9 cellular contexts compared by ENCODE assay signal in genomic region chr11:60762851-60763691, GRCh38. TPM values are rescaled to one million over a fixed set of nuclear protein-coding genes. Genes with fewer than 3 reads are reported as not detected.
DNase-seq lines count a peak whose midpoint lies in the region; ATAC-seq and TF ChIP-seq lines count a peak whose summit lies in the region.
"Had no signal": no experiment of that assay in that cellular context is flagged by ENCODE, and none has a peak within 500 bp of the region (broad histone marks: within the 10 kb centered on the region; RNA-seq: fewer than 3 reads in every experiment).

No MANE protein-coding gene starts in this region.

- no peaks in the 10 kb centered on the region for H3K36me3 Mint-ChIP-seq in activated T-cell treated with anti-CD3 and anti-CD28 coated beads, Interleukin-2, amount 50 U/mL, for 4 hours (ENCODE audit: insufficient read depth)

- H3K36me3 ChIP-seq in BE2C (no peaks in the 10 kb centered on the region), left lung (no peaks in the 10 kb centered on the region)

- H3K27me3 Mint-ChIP-seq in activated T-cell treated with anti-CD3 and anti-CD28 coated beads, Interleukin-2, amount 50 U/mL, for 4 hours (ENCODE audit: low read depth) = peaks cover 55% of the 10 kb centered on the region

- H3K27me3 ChIP-seq in BE2C = 0 out of 2 replicates have a peak, but pooled peaks cover 6% of the 10 kb centered on the region
- peaks cover 0 to 39% of the 10 kb centered on the region in 2 donors for H3K27me3 ChIP-seq in left lung

- H3K4me3 Mint-ChIP-seq in activated T-cell treated with anti-CD3 and anti-CD28 coated beads, Interleukin-2, amount 50 U/mL, for 4 hours = no peak overlapping the region

- H3K9me3 Mint-ChIP-seq in activated T-cell treated with anti-CD3 and anti-CD28 coated beads, Interleukin-2, amount 50 U/mL, for 4 hours = no peaks in the 10 kb centered on the region

- no peak for DNase-seq in BE2C
- DNase-seq in NCI-H748 (lab: John Stamatoyannopoulos, UW; ENCODE audit: unreplicated experiment) = peak; percentile 93
- peak in 1 of 2 donors; percentile 51 for DNase-seq in left lung
- no peak for DNase-seq in pons (ENCODE audit: low spot score)
- DNase-seq in SHP77 treated with DMSO at 0.1 percent for 48 hours (lab: John Stamatoyannopoulos, UW) = no peak
- DNase-seq in activated T-cell treated with anti-CD3 and anti-CD28 coated beads, Interleukin-2, amount 50 U/mL, for 4 hours = no peak

- ATAC-seq in GM18520 (IDR thresholded peaks at IDR 0.05; ENCODE audit: unreplicated experiment) (peak; percentile 48), HG02885 (IDR thresholded peaks at IDR 0.05; ENCODE audit: poor library complexity, unreplicated experiment) (peak; percentile 67), left lung (peak; percentile 82)
- no peak for ATAC-seq in activated T-cell treated with anti-CD3 and anti-CD28 coated beads, Interleukin-2, amount 50 U/mL, for 4 hours

- no peaks in the 10 kb centered on the region for H3K4me1 ChIP-seq in BE2C
- H3K4me1 ChIP-seq in left lung = peaks cover 0 to 9% of the 10 kb centered on the region in 2 donors

- H3K9me3 ChIP-seq in BE2C (no peaks in the 10 kb centered on the region), left lung (no peaks in the 10 kb centered on the region)

- intact Hi-C loops in left lung (cut with DNase I) = no loop called here

- H3K27ac ChIP-seq in left lung = peak overlapping the region in 1 of 2 donors; percentile 44

- no peak overlapping the region for H3K4me3 ChIP-seq in BE2C (ENCODE audit: low read depth, low read length)
- H3K4me3 ChIP-seq in left lung = no peak overlapping the region

- no peaks in the 10 kb centered on the region for H3K4me1 Mint-ChIP-seq in activated T-cell treated with anti-CD3 and anti-CD28 coated beads, Interleukin-2, amount 50 U/mL, for 4 hours (ENCODE audit: low read depth)

- peak; percentile 40 for TF ChIP-seq CTCF in BE2C (IDR thresholded peaks at IDR 0.05; ENCODE audit: low read depth, low read length)
- no peak for TF ChIP-seq CTCF in left lung (IDR thresholded peaks at IDR 0.05)

RNA-seq across cellular contexts. Expression of gene MS4A15, which starts 6.4 kb away (rescaled TPM):
- not detected for polyA plus RNA-seq in BE2C (2012; ENCODE audit: insufficient read depth, insufficient read length, low read depth)
- 10 to 100 TPM in 1 of 2 donors, 1 to 10 TPM in 1; 8.7 to 13.4 TPM for total RNA-seq in left lung
- total RNA-seq in activated T-cell treated with anti-CD3 and anti-CD28 coated beads, Interleukin-2, amount 50 U/mL, for 4 hours = not detected
- total RNA-seq: fibroblast of lung had no signal
- polyA plus RNA-seq: fibroblast of lung had no signal

RNA-seq across cellular contexts. Expression of gene MS4A10, which starts 22.1 kb away (rescaled TPM):
- polyA plus RNA-seq in BE2C (2012; ENCODE audit: insufficient read depth, insufficient read length, low read depth) = not detected
- total RNA-seq in left lung = not detected
- not detected for total RNA-seq in activated T-cell treated with anti-CD3 and anti-CD28 coated beads, Interleukin-2, amount 50 U/mL, for 4 hours
- total RNA-seq: fibroblast of lung had no signal
- polyA plus RNA-seq: fibroblast of lung had no signal

RNA-seq across cellular contexts. Expression of gene MS4A18, which starts 38.6 kb away (rescaled TPM):
- not detected for polyA plus RNA-seq in BE2C (2012; ENCODE audit: insufficient read depth, insufficient read length, low read depth)
- total RNA-seq in left lung = not detected
- not detected for total RNA-seq in activated T-cell treated with anti-CD3 and anti-CD28 coated beads, Interleukin-2, amount 50 U/mL, for 4 hours
- total RNA-seq: fibroblast of lung had no signal
- polyA plus RNA-seq: fibroblast of lung had no signal

Comparison
In these comparisons a context has a peak if more than half of its experiments do, and no peak if none do; other contexts are left out.
1. ATAC-seq: peak in GM18520 (single experiment), HG02885 (single experiment) and left lung (single experiment); none in activated T-cell treated with anti-CD3 and anti-CD28 coated beads, Interleukin-2, amount 50 U/mL, for 4 hours (0 of 2).
2. RNA of gene MS4A15, which starts 6.4 kb away (total RNA-seq): 8.7 to 13.4 TPM in left lung; not detected in activated T-cell treated with anti-CD3 and anti-CD28 coated beads, Interleukin-2, amount 50 U/mL, for 4 hours; every median in the first group is over 4 times any median in the second.